ENCODE assay signal across 14 cellular contexts in the genomic region with DNA sequence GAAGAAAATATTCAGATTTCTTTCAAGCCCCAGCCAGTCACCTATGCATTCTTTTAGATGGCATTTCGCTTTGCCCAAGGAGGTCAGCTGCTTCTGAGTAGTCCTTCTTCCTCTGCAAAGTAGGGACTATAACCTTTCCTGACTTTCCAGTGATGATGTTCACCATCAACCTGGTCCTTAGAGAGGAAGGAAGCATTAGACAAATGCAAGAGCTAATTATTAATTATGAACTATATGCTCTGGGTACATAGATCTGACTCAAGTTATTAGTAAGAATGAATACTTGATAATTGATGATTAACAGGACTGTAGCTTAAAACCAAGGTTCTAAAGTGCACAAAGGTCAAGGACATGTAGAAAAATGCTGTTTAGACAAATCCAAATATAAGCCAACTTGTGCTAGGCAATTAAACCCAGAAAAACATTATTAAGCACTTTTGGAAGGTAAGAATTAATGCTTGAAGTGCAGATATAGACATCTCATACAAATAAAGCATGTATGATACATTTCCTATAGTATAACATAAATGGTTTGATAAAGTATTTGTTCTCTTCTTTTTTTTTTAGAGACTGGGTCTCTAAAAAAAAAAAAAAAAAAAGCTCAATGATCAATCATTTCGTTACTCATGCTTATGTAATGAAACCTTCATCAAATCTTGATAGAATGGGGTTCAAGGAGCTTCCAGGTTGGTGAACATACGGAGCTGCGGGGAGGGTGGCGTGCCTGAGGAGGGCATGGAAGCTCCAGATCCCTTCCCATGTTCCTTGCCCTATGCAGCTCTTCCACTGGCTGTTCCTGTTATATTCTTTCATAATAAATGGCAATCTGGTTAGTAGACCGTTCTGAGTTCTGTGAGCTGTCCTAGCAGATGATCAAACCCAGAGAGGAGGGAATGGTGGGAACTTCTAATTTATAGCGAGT. TPM values are rescaled to one million over a fixed set of nuclear protein-coding genes. Genes with fewer than 3 reads are reported as not detected.
DNase-seq lines count a peak whose midpoint lies in the region; ATAC-seq, FAIRE-seq and TF ChIP-seq lines count a peak whose summit lies in the region.
"Had no signal": no experiment of that assay in that cellular context is flagged by ENCODE, and none has a peak within 500 bp of the region (broad histone marks: within the 10 kb centered on the region; RNA-seq: fewer than 3 reads in every experiment).

No MANE protein-coding gene starts in this region.

- no peaks in the 10 kb centered on the region for H3K4me1 Mint-ChIP-seq in activated naive CD4-positive, alpha-beta T cell treated with anti-CD3 and anti-CD28 coated beads for 36 hours (ENCODE audit: low read depth)

- H2BK15ac ChIP-seq in H1 (ENCODE audit: low read length) = no peak overlapping the region

- no peaks in the 10 kb centered on the region for H3K27me3 ChIP-seq in HCT116 (ENCODE audit: insufficient read depth, low read length)
- H3K27me3 ChIP-seq in OCI-LY3 (ENCODE audit: low read depth, low read length) = peaks cover 20% of the 10 kb centered on the region
- no peaks in the 10 kb centered on the region for H3K27me3 ChIP-seq in H1 (replicated peaks in 1 of 4; ENCODE audit: control insufficient read depth in 3 of 4, extremely low read depth in 1 of 4, insufficient read depth in 3 of 4, low read length in 3 of 4)
- no peaks in the 10 kb centered on the region for H3K27me3 ChIP-seq in psoas muscle (ENCODE audit: insufficient read depth in 3 of 3, low read length in 2 of 3)

- FAIRE-seq in H1 (lab: Jason Lieb, UNC) = no peak
- FAIRE-seq: D721Med had no signal

- H3K23me2 ChIP-seq in H1 (ENCODE audit: low read depth, low read length) = no peaks in the 10 kb centered on the region

- intact Hi-C loops in HCT116 (cut with micrococcal nuclease) (loop anchor here (1.0 kb wide), 1 partner anchor 145 kb away; no protein-coding TSS in a partner anchor), psoas muscle (cut with DNase I) (no loop called here)
- intact Hi-C loops in activated naive CD4-positive, alpha-beta T cell treated with anti-CD3 and anti-CD28 coated beads for 36 hours (cut with micrococcal nuclease) = loop anchor here (1.0 kb wide), 1 partner anchor 145 kb away; no protein-coding TSS in a partner anchor

- H4K20me1 ChIP-seq in HCT116 (ENCODE audit: insufficient read depth) = no peaks in the 10 kb centered on the region
- H4K20me1 ChIP-seq in OCI-LY3 (ENCODE audit: insufficient read depth, low read length) = no peaks in the 10 kb centered on the region
- no peaks in the 10 kb centered on the region for H4K20me1 ChIP-seq in H1 (replicated peaks in 1 of 2; ENCODE audit: control insufficient read depth in 1 of 2, insufficient read depth in 2 of 2, low read length in 2 of 2)

- H3K9ac ChIP-seq in HCT116 (ENCODE audit: low read length) = no peak overlapping the region
- no peak overlapping the region for H3K9ac ChIP-seq in OCI-LY3 (ENCODE audit: low read length)
- H3K9ac ChIP-seq in H1 (replicated peaks in 1 of 4; ENCODE audit: extremely low read depth in 1 of 4, low read depth in 3 of 4, low read length in 3 of 4) = no peak overlapping the region; a peak in 1 of 7 replicates

- no peaks in the 10 kb centered on the region for H3K79me1 ChIP-seq in H1 (ENCODE audit: low read depth, low read length)

- H2BK120ac ChIP-seq in H1 (replicated peaks; ENCODE audit: low read depth, low read length) = no peak overlapping the region

- ATAC-seq in HCT116 (0 out of 2 replicates have a peak, but pooled peaks have one; percentile 12), psoas muscle (peak in 1 of 4 donors; percentile 22), GM21576 (IDR thresholded peaks at IDR 0.05; ENCODE audit: unreplicated experiment) (no peak), HG02642 (IDR thresholded peaks at IDR 0.05; ENCODE audit: poor library complexity, unreplicated experiment) (no peak)

- no peaks in the 10 kb centered on the region for H3K9me3 ChIP-seq in HCT116 (ENCODE audit: control insufficient read depth in 1 of 2, insufficient read depth in 1 of 2, low read depth in 1 of 2, low read length in 2 of 2)
- H3K9me3 ChIP-seq in OCI-LY3 (ENCODE audit: insufficient read depth, low read length) = no peaks in the 10 kb centered on the region
- H3K9me3 ChIP-seq in H1 (ENCODE audit: insufficient read depth in 2 of 2, low read depth in 1 of 2, low read length in 1 of 2) = no peaks in the 10 kb centered on the region
- H3K9me3 ChIP-seq in psoas muscle = no peaks in the 10 kb centered on the region

- H4K5ac ChIP-seq in H1 (ENCODE audit: insufficient read length, low read depth, low read length) = no peak overlapping the region

- POLR2A ChIA-PET in HCT116 (lab: Charles Lee) (interaction anchor here (1.3 kb wide), 1 partner anchor 22 kb away, joined by 5 read pairs; the partner anchor contains the start of gene DDI2), H1 (lab: Charles Lee; ENCODE audit: partially characterized antibody) (interaction anchor here (0.9 to 2.1 kb wide), 3 partner anchors 9 to 12 kb away, joined by 3 to 12 read pairs (median 4); partner anchors contain the start of gene AGMAT)

- no peak overlapping the region for H3K4ac ChIP-seq in H1 (replicated peaks; ENCODE audit: insufficient read length, low read depth, low read length)

- TF ChIP-seq POLR2A in HCT116 (IDR thresholded peaks at IDR 0.05; ENCODE audit: borderline replicate concordance, extremely low read depth, insufficient read depth, insufficient read length) = no peak
- TF ChIP-seq POLR2A in H1 (IDR thresholded peaks at IDR 0.05; ENCODE audit: control extremely low read depth in 1 of 2, low read depth in 2 of 2, low read length in 2 of 2) = no peak

- RAD21 ChIA-PET in HCT116 (lab: Charles Lee; ENCODE audit: low non-redundant PET in 1 of 2, low total read pairs in 2 of 2, uncharacterized antibody in 2 of 2, unreplicated experiment in 2 of 2) = interaction anchor here in 1 of 2 experiments (1.1 kb wide), 1 partner anchor 145 kb away, joined by 5 read pairs; no protein-coding TSS in a partner anchor

- H3K79me2 ChIP-seq in HCT116 (ENCODE audit: insufficient read depth, low read length) (no peaks in the 10 kb centered on the region), OCI-LY3 (ENCODE audit: low read length) (no peaks in the 10 kb centered on the region), H1 (ENCODE audit: control insufficient read depth in 1 of 2, insufficient read depth in 2 of 2, low read length in 2 of 2) (no peaks in the 10 kb centered on the region)

- H3K4me2 ChIP-seq in HCT116 (ENCODE audit: low read length) (no peak overlapping the region), OCI-LY3 (ENCODE audit: low read length) (peak overlapping the region; percentile 62), H1 (ENCODE audit: insufficient read depth in 1 of 2, low read depth in 2 of 2, low read length in 2 of 2) (0 out of 4 replicates have a peak overlapping the region, but pooled peaks have one; percentile 17 to 32)

- H3K4me1 ChIP-seq in HCT116 (ENCODE audit: control insufficient read depth in 1 of 2, insufficient read depth in 2 of 2, low read length in 2 of 2) = no peaks in the 10 kb centered on the region
- peaks cover 6% of the 10 kb centered on the region for H3K4me1 ChIP-seq in OCI-LY3 (ENCODE audit: low read length)
- H3K4me1 ChIP-seq in H1 (replicated peaks in 1 of 4; ENCODE audit: control insufficient read depth in 3 of 4, insufficient read depth in 4 of 4, low read length in 3 of 4) = peaks cover 0 to 5% (median 1%) of the 10 kb centered on the region in 4 experiments; a peak in 2 of 7 replicates
- peaks cover 29% of the 10 kb centered on the region for H3K4me1 ChIP-seq in psoas muscle

- no peaks in the 10 kb centered on the region for H3K9me3 Mint-ChIP-seq in activated naive CD4-positive, alpha-beta T cell treated with anti-CD3 and anti-CD28 coated beads for 36 hours

- H3K27me3 Mint-ChIP-seq in activated naive CD4-positive, alpha-beta T cell treated with anti-CD3 and anti-CD28 coated beads for 36 hours (ENCODE audit: low read depth) = no peaks in the 10 kb centered on the region

- no peak overlapping the region for H3K14ac ChIP-seq in H1 (ENCODE audit: insufficient read length)

- no peak for TF ChIP-seq EP300 in H1 (IDR thresholded peaks at IDR 0.05; ENCODE audit: borderline replicate concordance in 1 of 2, low read depth in 2 of 2, low read length in 2 of 2)

- CTCF ChIA-PET in HCT116 (lab: Charles Lee) = interaction anchor here (2.4 kb wide), 1 partner anchor 146 kb away, joined by 13 read pairs; the partner anchor contains the start of gene TMEM82
- CTCF ChIA-PET in H1 (lab: Charles Lee; ENCODE audit: partially characterized antibody) = interaction anchor here (0.6 to 4.4 kb wide), 18 partner anchors 8 to 144 kb away, joined by 3 to 41 read pairs (median 4); partner anchors contain the start of gene TMEM82
- CTCF ChIA-PET in activated naive CD4-positive, alpha-beta T cell treated with anti-CD3 and anti-CD28 coated beads for 36 hours (lab: Charles Lee) = interaction anchor here (0.6 to 1.7 kb wide), 5 partner anchors 9 to 270 kb away, joined by 3 to 6 read pairs (median 5); no protein-coding TSS in a partner anchor

- H3K4me3 Mint-ChIP-seq in activated naive CD4-positive, alpha-beta T cell treated with anti-CD3 and anti-CD28 coated beads for 36 hours = no peak overlapping the region

- H3K27ac ChIP-seq in HCT116 (ENCODE audit: low read depth, low read length) = no peak overlapping the region
- no peak overlapping the region for H3K27ac ChIP-seq in OCI-LY3 (ENCODE audit: low read length)
- no peak overlapping the region for H3K27ac ChIP-seq in H1 (ENCODE audit: low read depth, low read length)
- H3K27ac ChIP-seq in psoas muscle = peak overlapping the region; percentile 89
- H3K27ac ChIP-seq: C4-2B, SK-N-MC had no signal

- no peak overlapping the region for H3K56ac ChIP-seq in H1 (replicated peaks; ENCODE audit: insufficient read length, low read depth, low read length)

- no peak overlapping the region for H2BK12ac ChIP-seq in H1 (ENCODE audit: low read depth, low read length)

- WGBS in H1 (ENCODE audit: extremely low coverage in 1 of 2, insufficient coverage in 1 of 2, insufficient read length in 1 of 2, insufficient replicate concordance in 2 of 2, low coverage in 1 of 2, low lambda C conversion rate in 2 of 2, missing lambda C conversion rate in 1 of 2), 2 experiments = 84% methylated on average over 7 of the region's 7 CpGs; no CpG with 5 or more reads in 1 of the 2 experiments
- 67 to 81% (median 68%) methylated on average over 7 of the region's 7 CpGs for WGBS in psoas muscle, 3 donors

- H2AFZ ChIP-seq in HCT116 (ENCODE audit: low read depth, low read length, poor library complexity, severe bottlenecking) (no peak overlapping the region), OCI-LY3 (ENCODE audit: low read depth, low read length) (no peak overlapping the region), H1 (ENCODE audit: low read length) (no peak overlapping the region)

- no peak overlapping the region for H3K23ac ChIP-seq in H1 (ENCODE audit: insufficient read length)

- TF ChIP-seq CTCF in HCT116 (IDR thresholded peaks at IDR 0.05 in 2 of 3, conservative IDR thresholded peaks at IDR 0.05 in 1 of 3; ENCODE audit: borderline replicate concordance in 1 of 3, insufficient read depth in 1 of 3, low read depth in 2 of 3, low read length in 2 of 3) (no peak), OCI-LY3 (IDR thresholded peaks at IDR 0.05; ENCODE audit: low read depth, low read length) (no peak), H1 (IDR thresholded peaks at IDR 0.05; ENCODE audit: control extremely low read depth in 1 of 3, insufficient read depth in 1 of 3, low read depth in 1 of 3, low read length in 3 of 3) (no peak), psoas muscle (IDR thresholded peaks at IDR 0.05) (no peak)

- TF ChIP-seq RAD21 in HCT116 (IDR thresholded peaks at IDR 0.05; ENCODE audit: low read depth) (no peak), H1 (IDR thresholded peaks at IDR 0.05 in 1 of 2, conservative IDR thresholded peaks at IDR 0.05 in 1 of 2; ENCODE audit: low read depth in 2 of 2, low read length in 2 of 2) (no peak)

- BruUV-seq in HCT116 (replicated peaks; lab: Mats Ljungman, UMichigan) = no TSS peak

- no peak overlapping the region for H2AK5ac ChIP-seq in H1 (ENCODE audit: low read depth, low read length)

- no peak overlapping the region for H2BK5ac ChIP-seq in H1 (ENCODE audit: low read depth, low read length)

- H3K18ac ChIP-seq in H1 (ENCODE audit: extremely low read depth, low read length) = no peak overlapping the region

- no peaks in the 10 kb centered on the region for H3K36me3 Mint-ChIP-seq in activated naive CD4-positive, alpha-beta T cell treated with anti-CD3 and anti-CD28 coated beads for 36 hours (ENCODE audit: low read depth)

- H4K8ac ChIP-seq in H1 (ENCODE audit: extremely low read depth, insufficient read depth, low read length) = no peak overlapping the region

- H3K9me2 ChIP-seq in HCT116 (ENCODE audit: insufficient read depth) = no peaks in the 10 kb centered on the region

- no peak overlapping the region for H2BK20ac ChIP-seq in H1 (ENCODE audit: low read length)

- no peak overlapping the region for H3K4me3 ChIP-seq in HCT116 (replicated peaks in 1 of 2; ENCODE audit: low read depth in 1 of 2, low read length in 2 of 2)
- H3K4me3 ChIP-seq in OCI-LY3 (ENCODE audit: low read length) = peak overlapping the region; percentile 53
- no peak overlapping the region for H3K4me3 ChIP-seq in H1 (ENCODE audit: extremely low read depth in 1 of 4, insufficient read depth in 2 of 4, low read depth in 3 of 4, low read length in 4 of 4)
- no peak overlapping the region for H3K4me3 ChIP-seq in psoas muscle
- H3K4me3 ChIP-seq: SK-N-MC had no signal

- no peak overlapping the region for H3K27ac Mint-ChIP-seq in activated naive CD4-positive, alpha-beta T cell treated with anti-CD3 and anti-CD28 coated beads for 36 hours

- DNase-seq in HCT116 (ENCODE audit: low read depth, low spot score) (no peak), H1 (ENCODE audit: low read depth in 1 of 2, low spot score in 2 of 2) (no peak), psoas muscle (no peak)
- no peak for DNase-seq in activated naive CD4-positive, alpha-beta T cell treated with anti-CD3 and anti-CD28 coated beads for 36 hours
- no peak for DNase-seq in activated CD4-positive, alpha-beta T cell treated with anti-CD3 and anti-CD28 coated beads for 4 hours
- DNase-seq: DMS79, GOT3, Right ventricle myocardium superior had no signal

- H4K91ac ChIP-seq in H1 (replicated peaks; ENCODE audit: insufficient read length, low read length) = no peak overlapping the region

- H3K36me3 ChIP-seq in HCT116 (ENCODE audit: control insufficient read depth in 1 of 2, insufficient read depth in 2 of 2, low read length in 2 of 2) (no peaks in the 10 kb centered on the region), OCI-LY3 (replicated peaks; ENCODE audit: low read depth, low read length) (no peaks in the 10 kb centered on the region), H1 (ENCODE audit: control insufficient read depth in 2 of 4, insufficient read depth in 4 of 4, low read length in 3 of 4) (no peaks in the 10 kb centered on the region), psoas muscle (ENCODE audit: insufficient read depth in 1 of 2, low read depth in 1 of 2) (no peaks in the 10 kb centered on the region)

RNA-seq across cellular contexts. Expression of gene AGMAT, which starts 11.2 kb away (rescaled TPM):
- total RNA-seq in HCT116 (2021; ENCODE audit: unreplicated experiment) (not detected), psoas muscle (10 to 100 TPM in 1 of 4 donors, 1 to 10 TPM in 3; 2.6 to 12.6 (median 3.4) TPM)
- not detected in 2 replicates for polyA plus RNA-seq in HCT116 (2012)
- total RNA-seq in H1 (2021; fragmentation: NEBNext Ultra II Directional; extraction: Animal tissue kit (Norgen Biotek cat#: 25700)) = 5.7 and 5.8 TPM in 2 replicates
- polyA plus RNA-seq in H1 (2011; rRNA removed) (3.7 and 4.5 TPM in 2 replicates), psoas muscle (1 to 10 TPM; 2.6 to 8.1 (median 7.2) TPM)
- 4.4 TPM for polyA plus RNA-seq in H1 (2011; cell fraction: cytosol; rRNA removed)
- 4.6 TPM for polyA plus RNA-seq in H1 (2011; cell fraction: nucleus; rRNA removed)
- polyA plus RNA-seq in H1 (2012, experiment 1 of 2) = 4.5 to 5.1 TPM (median 4.9 TPM) in 4 replicates
- 5.0 TPM for polyA plus RNA-seq in H1 (2012, experiment 2 of 2)
- polyA plus RNA-seq in H1 (2013, experiment 1 of 2) = 3.1 TPM
- polyA plus RNA-seq in H1 (2013, experiment 2 of 2) = 3.3 TPM
- 4.4 and 4.8 TPM in 2 replicates for polyA minus RNA-seq in H1 (2011; rRNA and poly(A)+ RNA removed)
- 4.2 TPM for polyA minus RNA-seq in H1 (2011; cell fraction: cytosol; rRNA and poly(A)+ RNA removed)
- 3.9 TPM for polyA minus RNA-seq in H1 (2011; cell fraction: nucleus; rRNA and poly(A)+ RNA removed)
- total RNA-seq in activated naive CD4-positive, alpha-beta T cell treated with anti-CD3 and anti-CD28 coated beads for 36 hours = 10 to 100 TPM; 15.9 to 16.2 TPM

RNA-seq across cellular contexts. Expression of gene DDI2, which starts 21.2 kb away (rescaled TPM):
- total RNA-seq in HCT116 (2021; ENCODE audit: unreplicated experiment) = 26.3 TPM
- 4.9 and 6.1 TPM in 2 replicates for polyA plus RNA-seq in HCT116 (2012)
- 38.3 and 39.3 TPM in 2 replicates for total RNA-seq in H1 (2021; fragmentation: NEBNext Ultra II Directional; extraction: Animal tissue kit (Norgen Biotek cat#: 25700))
- polyA plus RNA-seq in H1 (2011; rRNA removed) = 7.7 and 11.8 TPM in 2 replicates
- polyA plus RNA-seq in H1 (2011; cell fraction: cytosol; rRNA removed) = 8.7 TPM
- polyA plus RNA-seq in H1 (2011; cell fraction: nucleus; rRNA removed) = 30.4 TPM
- 9.7 to 17.0 TPM (median 12.6 TPM) in 4 replicates for polyA plus RNA-seq in H1 (2012, experiment 1 of 2)
- polyA plus RNA-seq in H1 (2012, experiment 2 of 2) = 0.76 TPM
- polyA plus RNA-seq in H1 (2013, experiment 1 of 2) = 14.0 TPM
- 13.5 TPM for polyA plus RNA-seq in H1 (2013, experiment 2 of 2)
- 44.5 and 61.2 TPM in 2 replicates for polyA minus RNA-seq in H1 (2011; rRNA and poly(A)+ RNA removed)
- 21.0 TPM for polyA minus RNA-seq in H1 (2011; cell fraction: cytosol; rRNA and poly(A)+ RNA removed)
- polyA minus RNA-seq in H1 (2011; cell fraction: nucleus; rRNA and poly(A)+ RNA removed) = 91.9 TPM
- 10 to 100 TPM; 23.8 to 80.2 (median 39.5) TPM for total RNA-seq in psoas muscle
- 10 to 100 TPM in 2 of 3 donors, 1 to 10 TPM in 1; 4.8 to 35.4 (median 18.7) TPM for polyA plus RNA-seq in psoas muscle
- total RNA-seq in activated naive CD4-positive, alpha-beta T cell treated with anti-CD3 and anti-CD28 coated beads for 36 hours = 10 to 100 TPM; 19.6 to 20.7 TPM

Comparison
In these comparisons a context has a peak if more than half of its experiments do, and no peak if none do; other contexts are left out.
1. intact Hi-C loops: an anchor here in HCT116 (1.0 kb wide) and activated naive CD4-positive, alpha-beta T cell treated with anti-CD3 and anti-CD28 coated beads for 36 hours (1.0 kb wide); none called in psoas muscle.